Comparison of ENCODE assay signal across 19 cellular contexts in genomic region chr6:83914953-83915352, GRCh38. TPM values are rescaled to one million over a fixed set of nuclear protein-coding genes. Genes with fewer than 3 reads are reported as not detected.
DNase-seq lines count a peak whose midpoint lies in the region; ATAC-seq, FAIRE-seq and TF ChIP-seq lines count a peak whose summit lies in the region.
"Had no signal": no experiment of that assay in that cellular context is flagged by ENCODE, and none has a peak within 500 bp of the region (broad histone marks: within the 10 kb centered on the region; RNA-seq: fewer than 3 reads in every experiment).

No MANE protein-coding gene starts in this region.

- H3K9me3 Mint-ChIP-seq in activated naive CD4-positive, alpha-beta T cell treated with anti-CD3 and anti-CD28 coated beads for 36 hours: no peaks in the 10 kb centered on the region
- H3K9me3 Mint-ChIP-seq: CD8-positive, alpha-beta T cell; HFFc6 had no signal

- H4K20me1 ChIP-seq in HepG2 (ENCODE audit: insufficient read depth, low read length) (no peaks in the 10 kb centered on the region), PC-3 (ENCODE audit: low read length) (no peaks in the 10 kb centered on the region)

- H3K27ac ChIP-seq in HepG2 (ENCODE audit: extremely low read length, insufficient read depth, low read length) (no peak overlapping the region), right lobe of liver (no peak overlapping the region), PC-3 (ENCODE audit: low read length) (no peak overlapping the region)
- H3K27ac ChIP-seq: BLaER1 treated with 17β-estradiol and CSF1 and Interleukin-3, amounts not matched to agents 10 nM and 100 nM; HL-60 had no signal

- DNase-seq in HepG2 (ENCODE audit: low spot score): no peak
- DNase-seq in right lobe of liver: no peak
- DNase-seq in PC-3: peak; percentile 17
- peak; percentile 4 for DNase-seq in fibroblast of pulmonary artery (ENCODE audit: low read depth)
- DNase-seq in nucleus accumbens (lab: John Stamatoyannopoulos, UW): no peak
- no peak for DNase-seq in iPS-NIHi11 (ENCODE audit: low spot score)
- no peak for DNase-seq in activated naive CD4-positive, alpha-beta T cell treated with anti-CD3 and anti-CD28 coated beads for 36 hours
- DNase-seq: 8988T; Calu3; CD8-positive, alpha-beta T cell; DMS79 treated with DMSO at 0.1 percent for 48 hours; GF-D8; GOT3; H7; HFFc6 had no signal

- H3K36me3 Mint-ChIP-seq in activated naive CD4-positive, alpha-beta T cell treated with anti-CD3 and anti-CD28 coated beads for 36 hours (ENCODE audit: low read depth): peaks cover 18% of the 10 kb centered on the region

- no peak for TF ChIP-seq CTCF in HepG2 (CRISPR knock-in tag; IDR thresholded peaks at IDR 0.05)
- no peak for TF ChIP-seq CTCF in right lobe of liver (IDR thresholded peaks at IDR 0.05)
- TF ChIP-seq CTCF in PC-3 (conservative IDR thresholded peaks at IDR 0.05; ENCODE audit: low read depth, low read length): no peak
- TF ChIP-seq CTCF in fibroblast of pulmonary artery (IDR thresholded peaks at IDR 0.05; ENCODE audit: low read length, missing control alignments): no peak

- peaks cover 6% of the 10 kb centered on the region for H3K4me1 Mint-ChIP-seq in activated naive CD4-positive, alpha-beta T cell treated with anti-CD3 and anti-CD28 coated beads for 36 hours (ENCODE audit: low read depth)

- no peak overlapping the region for H3K9ac ChIP-seq in HepG2 (ENCODE audit: insufficient read depth, low read depth, low read length)
- H3K9ac ChIP-seq in PC-3 (ENCODE audit: low read length): no peak overlapping the region
- H3K9ac ChIP-seq: BLaER1 treated with 17β-estradiol and CSF1 and Interleukin-3, amounts not matched to agents 10 nM and 100 nM had no signal

- H3K27me3 ChIP-seq in HepG2 (ENCODE audit: control insufficient read depth in 1 of 2, insufficient read depth in 2 of 2, low read length in 2 of 2) (no peaks in the 10 kb centered on the region), right lobe of liver (no peaks in the 10 kb centered on the region), PC-3 (ENCODE audit: low read length) (no peaks in the 10 kb centered on the region)
- H3K27me3 ChIP-seq: BLaER1 treated with 17β-estradiol and CSF1 and Interleukin-3, amounts not matched to agents 10 nM and 100 nM had no signal

- WGBS in HepG2 (ENCODE audit: low lambda C conversion rate): 100% methylated on average over 1 of the region's 1 CpG
- 38% methylated on average over 1 of the region's 1 CpG for WGBS in right lobe of liver (ENCODE audit: insufficient coverage, low coverage, low lambda C conversion rate, missing lambda C conversion rate)

- TF ChIP-seq POLR2A in HepG2 (IDR thresholded peaks at IDR 0.05; ENCODE audit: insufficient read depth in 1 of 2, low read depth in 2 of 2, low read length in 2 of 2) (no peak), right lobe of liver (IDR thresholded peaks at IDR 0.05) (no peak)

- intact Hi-C loops in HepG2 (cut with micrococcal nuclease; ENCODE audit: unreplicated experiment): no loop called here
- intact Hi-C loops in right lobe of liver (cut with DNase I): no loop called here
- intact Hi-C loops in PC-3 (cut with micrococcal nuclease): no loop called here
- intact Hi-C loops in activated naive CD4-positive, alpha-beta T cell treated with anti-CD3 and anti-CD28 coated beads for 36 hours (cut with micrococcal nuclease): no loop called here

- TF ChIP-seq EP300 in HepG2 (IDR thresholded peaks at IDR 0.05; ENCODE audit: low read depth in 2 of 2, low read length in 2 of 2) (no peak), HepG2 (CRISPR knock-in tag; IDR thresholded peaks at IDR 0.05; ENCODE audit: borderline replicate concordance) (no peak)

- no peak overlapping the region for H2AFZ ChIP-seq in HepG2 (ENCODE audit: low read length)
- no peak overlapping the region for H2AFZ ChIP-seq in PC-3 (ENCODE audit: low read length)

- no peak overlapping the region for H3K4me2 ChIP-seq in HepG2 (ENCODE audit: low read depth, low read length)
- no peak overlapping the region for H3K4me2 ChIP-seq in PC-3 (ENCODE audit: low read length)

- FAIRE-seq in HepG2 (lab: Jason Lieb, UNC): no peak

- H3K9me3 ChIP-seq in HepG2 (ENCODE audit: low read length) (no peaks in the 10 kb centered on the region), right lobe of liver (no peaks in the 10 kb centered on the region), PC-3 (ENCODE audit: low read length) (no peaks in the 10 kb centered on the region)
- H3K9me3 ChIP-seq: BLaER1 treated with 17β-estradiol and CSF1 and Interleukin-3, amounts not matched to agents 10 nM and 100 nM had no signal

- no peak overlapping the region for H3K27ac Mint-ChIP-seq in activated naive CD4-positive, alpha-beta T cell treated with anti-CD3 and anti-CD28 coated beads for 36 hours
- H3K27ac Mint-ChIP-seq: B cell; CD8-positive, alpha-beta T cell; HFFc6 had no signal

- no peak overlapping the region for H3K4me3 Mint-ChIP-seq in activated naive CD4-positive, alpha-beta T cell treated with anti-CD3 and anti-CD28 coated beads for 36 hours
- H3K4me3 Mint-ChIP-seq: B cell; CD8-positive, alpha-beta T cell; HFFc6 had no signal

- H3K9me2 ChIP-seq in PC-3 (replicated peaks; ENCODE audit: low read length): no peaks in the 10 kb centered on the region

- in situ Hi-C loops in HepG2 (cut with HindIII; ENCODE audit: extremely low pct_ligation_motif_present, low pct_unique_long_range_greater_than_20kb): no loop called here

- H3K36me3 ChIP-seq in HepG2 (replicated peaks in 1 of 2; ENCODE audit: control insufficient read depth in 1 of 2, insufficient read depth in 2 of 2, low read length in 2 of 2) (no peaks in the 10 kb centered on the region; a peak in 1 of 5 replicates), right lobe of liver (no peaks in the 10 kb centered on the region), PC-3 (ENCODE audit: low read depth, low read length) (no peaks in the 10 kb centered on the region)

- POLR2A ChIA-PET in HepG2 (lab: Yijun Ruan, JAX): no interaction called here
- POLR2A ChIA-PET in PC-3 (lab: Charles Lee; ENCODE audit: unreplicated experiment): no interaction called here

- no peak for TF ChIP-seq RAD21 in HepG2 (CRISPR knock-in tag; IDR thresholded peaks at IDR 0.05)

- no peaks in the 10 kb centered on the region for H3F3A ChIP-seq in PC-3 (ENCODE audit: low read length, unreplicated experiment)

- ATAC-seq in HepG2: no peak
- ATAC-seq in right lobe of liver: no peak
- ATAC-seq in PC-3: no peak
- ATAC-seq: CD8-positive, alpha-beta T cell; HCT116 had no signal

- H3K27me3 Mint-ChIP-seq in activated naive CD4-positive, alpha-beta T cell treated with anti-CD3 and anti-CD28 coated beads for 36 hours (ENCODE audit: low read depth): no peaks in the 10 kb centered on the region
- H3K27me3 Mint-ChIP-seq: B cell had no signal

- CTCF ChIA-PET in HepG2 (lab: Yijun Ruan, JAX; ENCODE audit: low intra/inter-chr PET ratio, low total read pairs): no interaction called here
- CTCF ChIA-PET in PC-3 (lab: Charles Lee): no interaction called here
- CTCF ChIA-PET in activated naive CD4-positive, alpha-beta T cell treated with anti-CD3 and anti-CD28 coated beads for 36 hours (lab: Charles Lee): interaction anchor here (0.6 to 1.4 kb wide), 3 partner anchors 13 to 1622 kb away, joined by 3 read pairs; no protein-coding TSS in a partner anchor

- BruUV-seq in HepG2 (replicated peaks; lab: Mats Ljungman, UMichigan) (no TSS peak), PC-3 (replicated peaks; lab: Mats Ljungman, UMichigan) (no TSS peak)

- H3K4me1 ChIP-seq in HepG2 (ENCODE audit: insufficient read depth, low read length): no peaks in the 10 kb centered on the region
- no peaks in the 10 kb centered on the region for H3K4me1 ChIP-seq in right lobe of liver
- H3K4me1 ChIP-seq in PC-3 (ENCODE audit: insufficient read depth, low read length): no peaks in the 10 kb centered on the region

- no peak overlapping the region for H3K4me3 ChIP-seq in HepG2 (replicated peaks in 1 of 3; ENCODE audit: insufficient read depth in 1 of 3, low read depth in 2 of 3, low read length in 3 of 3)
- no peak overlapping the region for H3K4me3 ChIP-seq in right lobe of liver
- no peak overlapping the region for H3K4me3 ChIP-seq in PC-3 (ENCODE audit: low read length)
- no peak overlapping the region for H3K4me3 ChIP-seq in fibroblast of pulmonary artery (replicated peaks; ENCODE audit: low read depth, low read length)
- H3K4me3 ChIP-seq: BLaER1 treated with 17β-estradiol and CSF1 and Interleukin-3, amounts not matched to agents 10 nM and 100 nM had no signal

- H3K79me2 ChIP-seq in HepG2 (ENCODE audit: insufficient read depth, low read length) (no peaks in the 10 kb centered on the region), PC-3 (ENCODE audit: low read length) (no peaks in the 10 kb centered on the region)

TF ChIP-seq in HepG2, 621 proteins besides CTCF, POLR2A, EP300 and RAD21:
- peak; percentile 44 for TF ChIP-seq NFE2L2 (IDR thresholded peaks at IDR 0.05; ENCODE audit: low read length)
- TF ChIP-seq ZNF143 (CRISPR knock-in tag; IDR thresholded peaks at IDR 0.05): no peak

RNA-seq across cellular contexts. Expression of gene CYB5R4, which starts 55.5 kb away (rescaled TPM):
- total RNA-seq in HepG2 (2016; rRNA removed; fragmentation: Illumina TruSeq; extraction: Trizol): 26.1 and 37.7 TPM in 2 replicates
- total RNA-seq in HepG2 (2016; cell fraction: cytosol; rRNA removed; fragmentation: Illumina TruSeq; extraction: Trizol; ENCODE audit: low read depth): 11.7 and 12.3 TPM in 2 replicates
- total RNA-seq in HepG2 (2016; cell fraction: insoluble cytoplasmic fraction; rRNA removed; fragmentation: Illumina TruSeq; extraction: Trizol): 24.4 and 42.6 TPM in 2 replicates
- 39.7 and 40.4 TPM in 2 replicates for total RNA-seq in HepG2 (2016; cell fraction: membrane; rRNA removed; fragmentation: Illumina TruSeq; extraction: Trizol)
- 15.5 and 17.1 TPM in 2 replicates for total RNA-seq in HepG2 (2016; cell fraction: nucleus; rRNA removed; fragmentation: Illumina TruSeq; extraction: Trizol)
- 2.8 and 5.3 TPM in 2 replicates for polyA plus RNA-seq in HepG2 (2011; rRNA removed)
- polyA plus RNA-seq in HepG2 (2011; cell fraction: cytosol; rRNA removed): 1.2 and 1.7 TPM in 2 replicates
- polyA plus RNA-seq in HepG2 (2011; cell fraction: nucleus; rRNA removed): 0.66 and 0.99 TPM in 2 replicates
- polyA plus RNA-seq in HepG2 (2012): 5.0 and 5.5 TPM in 2 replicates
- 15.2 and 17.6 TPM in 2 replicates for polyA plus RNA-seq in HepG2 (2016; cell fraction: cytosol; fragmentation: Illumina TruSeq; extraction: Trizol; ENCODE audit: low read depth)
- polyA plus RNA-seq in HepG2 (2016; cell fraction: insoluble cytoplasmic fraction; fragmentation: Illumina TruSeq; extraction: Trizol; ENCODE audit: low read depth): 27.8 and 32.3 TPM in 2 replicates
- polyA plus RNA-seq in HepG2 (2016; cell fraction: membrane; fragmentation: Illumina TruSeq; extraction: Trizol; ENCODE audit: low read depth): 24.9 and 25.9 TPM in 2 replicates
- 9.3 and 11.2 TPM in 2 replicates for polyA plus RNA-seq in HepG2 (2016; cell fraction: nucleus; fragmentation: Illumina TruSeq; extraction: Trizol; ENCODE audit: insufficient read depth, low read depth)
- 0.96 and 2.3 TPM in 2 replicates for polyA minus RNA-seq in HepG2 (2011; rRNA and poly(A)+ RNA removed; ENCODE audit: low replicate concordance)
- polyA minus RNA-seq in HepG2 (2011; cell fraction: cytosol; rRNA and poly(A)+ RNA removed): 1.2 and 3.7 TPM in 2 replicates
- 8.0 and 11.4 TPM in 2 replicates for polyA minus RNA-seq in HepG2 (2011; cell fraction: nucleus; rRNA and poly(A)+ RNA removed)
- total RNA-seq in right lobe of liver: 1 to 10 TPM; 3.6 to 7.9 (median 5.1) TPM
- total RNA-seq in PC-3 (2014; rRNA removed): 5.1 and 5.6 TPM in 2 replicates
- total RNA-seq in activated naive CD4-positive, alpha-beta T cell treated with anti-CD3 and anti-CD28 coated beads for 36 hours: 10 to 100 TPM; 23.5 to 24.5 TPM

Comparison
In these comparisons a context has a peak if more than half of its experiments do, and no peak if none do; other contexts are left out.
1. DNase-seq: peak in PC-3 (single experiment) and fibroblast of pulmonary artery (single experiment); none in HepG2 (single experiment), right lobe of liver (0 of 3), nucleus accumbens (0 of 56), iPS-NIHi11 (single experiment) and activated naive CD4-positive, alpha-beta T cell treated with anti-CD3 and anti-CD28 coated beads for 36 hours (single experiment).